8 cellular contexts compared by ENCODE assay signal in genomic region chr10:68074775-68075549, GRCh38. TPM values are rescaled to one million over a fixed set of nuclear protein-coding genes. Genes with fewer than 3 reads are reported as not detected.
DNase-seq lines count a peak whose midpoint lies in the region; ATAC-seq and TF ChIP-seq lines count a peak whose summit lies in the region.

TSS of gene HERC4 (minus strand) at chr10:68075283. CDS start at chr10:68073108, 2,175 bp downstream.

- peak in 2 of 4 donors; percentile 70 to 85 for TF ChIP-seq POLR2A in esophagus squamous epithelium (IDR thresholded peaks at IDR 0.05)

- ATAC-seq in GM21526 (IDR thresholded peaks at IDR 0.05; ENCODE audit: low FRiP score, unreplicated experiment), result peak; percentile 78

- no peaks in the 10 kb centered on the region for H3K9me3 ChIP-seq in esophagus squamous epithelium

- H3K4me1 ChIP-seq in esophagus squamous epithelium, result peaks cover 8 to 43% (median 20%) of the 10 kb centered on the region in 3 donors

- peaks cover 0 to 10% (median 0%) of the 10 kb centered on the region in 3 donors for H3K36me3 ChIP-seq in esophagus squamous epithelium

- H3K27ac ChIP-seq in esophagus squamous epithelium, result peak within 1 kb of the TSS; percentile 98 to 99 (median 99)

- H3K27me3 ChIP-seq in esophagus squamous epithelium, result no peaks in the 10 kb centered on the region

- DNase-seq in DMS153 treated with DMSO at 0.1 percent for 48 hours (lab: John Stamatoyannopoulos, UW; ENCODE audit: unreplicated experiment), result peak; percentile 68
- peak; percentile 82 for DNase-seq in HuH-7.5 (ENCODE audit: low spot score)
- peak; percentile 86 for DNase-seq in activated T-helper 1 cell treated with Interleukin-2 at 50 U/mL for 16 hours (ENCODE audit: low read depth)
- peak; percentile 69 for DNase-seq in esophagus squamous epithelium (lab: John Stamatoyannopoulos, UW)
- DNase-seq in myocyte (ENCODE audit: low read depth), result peak; percentile 96
- peak; percentile 79 to 88 for DNase-seq in stimulated activated CD8-positive, alpha-beta memory T cell treated with anti-CD3 and anti-CD28 coated beads, Interleukin-7, amount 100 ng/mL, for 4 hours (ENCODE audit: low read depth in 2 of 2)

- intact Hi-C loops in esophagus squamous epithelium (cut with DNase I), result loop anchor here (10.0 kb wide), 2 partner anchors 190 to 220 kb away; partner anchors contain the start of gene SIRT1

- TF ChIP-seq CTCF in esophagus squamous epithelium (IDR thresholded peaks at IDR 0.05), result no peak

- 0 to 1% methylated on average over 16 to 25 of the region's 64 CpGs for WGBS in esophagus squamous epithelium, 2 donors

- peak within 1 kb of the TSS; percentile 82 to 99 (median 92) for H3K4me3 ChIP-seq in esophagus squamous epithelium

TF ChIP-seq in PFSK-1, 5 proteins besides CTCF, POLR2A, EP300 and RAD21:
- peak; percentile 73 for TF ChIP-seq POLR2AphosphoS5 (IDR thresholded peaks at IDR 0.05; ENCODE audit: low read depth, low read length)
- 0 out of 2 replicates have a peak, but pooled peaks have one; percentile 14 for TF ChIP-seq SIN3A (IDR thresholded peaks at IDR 0.05; ENCODE audit: borderline replicate concordance, insufficient read depth, low read length)
- no peak for TF ChIP-seq TAF1 (IDR thresholded peaks at IDR 0.05; ENCODE audit: borderline replicate concordance, insufficient read depth, low read length)
- peak; percentile 55 for TF ChIP-seq FOXP2 (optimal IDR thresholded peaks at IDR 0.05; ENCODE audit: borderline replicate concordance, extremely low read depth, extremely low read length, insufficient read depth)
- no peak for TF ChIP-seq REST (IDR thresholded peaks at IDR 0.05; ENCODE audit: insufficient read depth in 1 of 2, low read depth in 2 of 2, low read length in 2 of 2)

RNA-seq across cellular contexts. Expression of gene HERC4, which starts in this region (rescaled TPM):
- 11.2 TPM for polyA plus RNA-seq in PFSK-1 (2012; ENCODE audit: insufficient read length, low read depth)
- 10 to 100 TPM; 23.6 to 47.5 (median 35.0) TPM for total RNA-seq in esophagus squamous epithelium
- 52.7 and 56.5 TPM in 2 replicates for total RNA-seq in myocyte
- 19.2 TPM for polyA plus RNA-seq in myocyte (2012)

Comparison
In these comparisons a context has a peak if more than half of its experiments do, and no peak if none do; other contexts are left out.
1. Peak in every context shown above with its lines: DNase-seq, ATAC-seq, H3K4me3 ChIP-seq and H3K27ac ChIP-seq.